20 cellular contexts compared by ENCODE assay signal in the genomic region with DNA sequence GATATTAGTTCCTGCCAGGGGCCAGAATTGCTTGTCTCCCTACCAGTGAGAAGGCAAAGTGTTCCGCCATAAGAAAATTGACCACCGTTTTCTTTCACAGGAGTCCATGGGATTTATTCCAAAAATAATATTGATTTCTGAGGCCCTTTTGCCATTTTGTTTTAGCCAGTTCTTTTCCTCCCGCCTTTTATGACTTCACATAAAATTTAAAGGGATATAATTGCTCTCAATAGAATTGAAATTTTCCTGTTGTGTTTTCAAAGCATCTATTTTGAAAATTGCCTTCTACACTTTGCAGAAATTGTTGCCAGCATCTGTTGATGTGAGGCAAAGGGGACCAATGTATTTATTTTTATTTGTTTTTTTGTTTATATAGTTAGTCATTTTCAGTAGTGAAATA.
"Had no signal": no experiment of that assay in that cellular context is flagged by ENCODE, and none has a peak within 500 bp of the region (broad histone marks: within the 10 kb centered on the region; RNA-seq: fewer than 3 reads in every experiment).

No MANE protein-coding gene starts in this region.

- H3K4me1 ChIP-seq: foreskin keratinocyte, left lung had no signal

- H3K4me3 ChIP-seq: coronary artery, dorsolateral prefrontal cortex, esophagus muscularis mucosa, gastroesophageal sphincter, heart right ventricle, left lung, lower lobe of right lung, mucosa of descending colon had no signal

- DNase-seq: dermis blood vessel endothelial cell; dorsolateral prefrontal cortex; effector CD4-positive, alpha-beta T cell; effector memory CD4-positive, alpha-beta T cell; foreskin keratinocyte; glutamatergic neuron; head of caudate nucleus; heart right ventricle; hippocampal formation; left cardiac atrium; left lung; left ventricle myocardium superior; lower lobe of right lung; mesenchymal stem cell; mucosa of descending colon; naive B cell; naive thymus-derived CD8-positive, alpha-beta T cell had no signal

- H3K27ac ChIP-seq: coronary artery, dorsolateral prefrontal cortex, esophagus muscularis mucosa, foreskin keratinocyte, gastroesophageal sphincter, heart right ventricle, left lung, lower lobe of right lung had no signal

- H3K36me3 ChIP-seq: esophagus muscularis mucosa, gastroesophageal sphincter, heart right ventricle, left lung, lower lobe of right lung had no signal

- H3K9me3 ChIP-seq: esophagus muscularis mucosa, gastroesophageal sphincter, heart right ventricle, left lung, lower lobe of right lung, mucosa of descending colon had no signal
